25 cellular contexts compared by ENCODE assay signal in the genomic region with DNA sequence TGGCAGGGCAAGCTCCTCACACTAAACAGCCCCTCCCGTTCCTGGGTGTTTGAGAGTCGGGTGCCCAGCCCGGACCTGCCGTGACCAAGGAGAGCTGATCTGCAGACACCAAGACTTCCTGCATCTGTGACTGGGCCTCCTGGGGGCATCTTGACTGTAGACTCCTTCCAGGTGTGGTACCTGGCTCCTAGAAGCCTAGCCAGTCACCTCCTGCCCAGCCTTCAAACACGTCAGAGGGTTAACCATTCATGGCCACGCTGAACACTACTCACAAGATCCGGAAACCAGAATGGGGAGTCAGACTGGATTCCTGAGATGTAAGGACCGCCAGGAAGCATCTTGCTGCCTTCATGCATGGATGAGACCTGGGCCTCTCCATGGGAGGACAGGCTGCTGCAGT. TPM values are rescaled to one million over a fixed set of nuclear protein-coding genes. Genes with fewer than 3 reads are reported as not detected.
DNase-seq lines count a peak whose midpoint lies in the region; ATAC-seq, FAIRE-seq and TF ChIP-seq lines count a peak whose summit lies in the region.
"Had no signal": no experiment of that assay in that cellular context is flagged by ENCODE, and none has a peak within 500 bp of the region (broad histone marks: within the 10 kb centered on the region; RNA-seq: fewer than 3 reads in every experiment).

No MANE protein-coding gene starts in this region.

- H3F3A ChIP-seq in PC-9 (ENCODE audit: insufficient read depth, low read depth) = peaks cover 73% of the 10 kb centered on the region

- no peak overlapping the region for H3K4me3 ChIP-seq in BLaER1 treated with 17β-estradiol and CSF1 and Interleukin-3, amounts not matched to agents 10 nM and 100 nM
- H3K4me3 ChIP-seq in PC-9 (peak overlapping the region; percentile 20; the same call in 1 of the 2 replicates), neutrophil (ENCODE audit: low read depth in 1 of 2, low read length in 1 of 2) (no peak overlapping the region)
- H3K4me3 ChIP-seq: coronary artery, MG63 had no signal

- H3K27ac ChIP-seq in BLaER1 treated with 17β-estradiol and CSF1 and Interleukin-3, amounts not matched to agents 10 nM and 100 nM = no peak overlapping the region
- H3K27ac ChIP-seq in PC-9 (peak overlapping the region; percentile 87), foreskin keratinocyte (no peak overlapping the region), neutrophil (peak overlapping the region; percentile 85)
- H3K27ac ChIP-seq: brain microvascular endothelial cell, coronary artery had no signal

- CTCF ChIA-PET in PC-9 (lab: Charles Lee) = interaction anchor here (0.5 to 0.6 kb wide), 2 partner anchors 184 to 194 kb away, joined by 3 to 9 read pairs; no protein-coding TSS in a partner anchor

- H3K4me2 ChIP-seq in BLaER1 treated with 17β-estradiol and CSF1 and Interleukin-3, amounts not matched to agents 10 nM and 100 nM = peak overlapping the region in 9 of 11 experiments; percentile 36 to 79 (median 61); a peak in 17 of 22 replicates
- peak overlapping the region; percentile 72 for H3K4me2 ChIP-seq in PC-9

- intact Hi-C loops in PC-9 (cut with micrococcal nuclease; ENCODE audit: unreplicated experiment) = loop anchor here (5.0 kb wide), 1 partner anchor 47 kb away; the partner anchor contains the start of gene CIZ1

- peak overlapping the region in 1 of 11 experiments; percentile 24; a peak in 2 of 22 replicates for H3K9ac ChIP-seq in BLaER1 treated with 17β-estradiol and CSF1 and Interleukin-3, amounts not matched to agents 10 nM and 100 nM

- no peak for FAIRE-seq in D721Med (lab: Jason Lieb, UNC)
- FAIRE-seq: small intestine had no signal

- POLR2A ChIA-PET in PC-9 (lab: Charles Lee; ENCODE audit: unreplicated experiment) = interaction anchor here (0.6 to 0.7 kb wide), 4 partner anchors 17 to 229 kb away, joined by 3 to 5 read pairs (median 3); partner anchors contain the start of genes CIZ1 and ST6GALNAC4

- peak; percentile 85 to 96 for DNase-seq in PC-9
- peak; percentile 52 to 78 for DNase-seq in foreskin keratinocyte
- no peak for DNase-seq in NCI-H2081 treated with DMSO at 0.1 percent for 48 hours (lab: John Stamatoyannopoulos, UW)
- no peak for DNase-seq in D721Med (ENCODE audit: insufficient read length, low spot score)
- no peak for DNase-seq in NOMO-1 (lab: John Stamatoyannopoulos, UW; ENCODE audit: unreplicated experiment in 2 of 2)
- DNase-seq: activated CD4-positive, alpha-beta memory T cell treated with anti-CD3 and anti-CD28 coated beads, Interleukin-2, amount 10 ng/mL, durations not matched to agents 7 days and 5 days; activated CD4-positive, CD25-positive, alpha-beta regulatory T cell; activated gamma-delta T cell treated with Interleukin-2 at 50 U/mL for 16 hours; brain microvascular endothelial cell; EL; head of caudate nucleus; MG63; NCI-H1436 treated with DMSO at 0.1 percent for 48 hours; NCI-H2171; small intestine; stimulated activated CD4-positive, alpha-beta T cell treated with anti-CD3 and anti-CD28 coated beads, Interleukin-2, amount 100 ng/mL, for 48 hours; stimulated activated naive CD4-positive, alpha-beta T cell had no signal

- H3K4me1 ChIP-seq in BLaER1 treated with 17β-estradiol and CSF1 and Interleukin-3, amounts not matched to agents 10 nM and 100 nM = peaks cover 7 to 28% (median 19%) of the 10 kb centered on the region in 10 experiments; a peak in 18 of 20 replicates
- peaks cover 74% of the 10 kb centered on the region for H3K4me1 ChIP-seq in PC-9 (replicated peaks; ENCODE audit: insufficient read depth)
- peaks cover 17% of the 10 kb centered on the region for H3K4me1 ChIP-seq in foreskin keratinocyte
- peaks cover 86 to 88% of the 10 kb centered on the region in 2 experiments for H3K4me1 ChIP-seq in neutrophil (ENCODE audit: control insufficient read depth in 1 of 2, insufficient read depth in 1 of 2, low read depth in 1 of 2, low read length in 1 of 2)
- H3K4me1 ChIP-seq: BE2C had no signal

- H3K27me3 ChIP-seq in BLaER1 treated with 17β-estradiol and CSF1 and Interleukin-3, amounts not matched to agents 10 nM and 100 nM = no peaks in the 10 kb centered on the region
- H3K27me3 ChIP-seq in PC-9 (ENCODE audit: insufficient read depth, low read depth) = no peaks in the 10 kb centered on the region
- H3K27me3 ChIP-seq in foreskin keratinocyte = no peaks in the 10 kb centered on the region
- H3K27me3 ChIP-seq in neutrophil = no peaks in the 10 kb centered on the region
- H3K27me3 ChIP-seq: BE2C, brain microvascular endothelial cell, MG63 had no signal

- no peaks in the 10 kb centered on the region for H3K36me3 ChIP-seq in BLaER1 treated with 17β-estradiol and CSF1 and Interleukin-3, amounts not matched to agents 10 nM and 100 nM
- H3K36me3 ChIP-seq in PC-9 (ENCODE audit: low read depth) (peaks cover 7% of the 10 kb centered on the region; the same call in 1 of the 2 replicates), neutrophil (no peaks in the 10 kb centered on the region)
- H3K36me3 ChIP-seq: BE2C, brain microvascular endothelial cell, MG63 had no signal

- H2AFZ ChIP-seq in PC-9 = no peak overlapping the region

- no TSS peak for BruUV-seq in PC-9 (replicated peaks; lab: Mats Ljungman, UMichigan)

- H4K20me1 ChIP-seq in BLaER1 treated with 17β-estradiol and CSF1 and Interleukin-3, amounts not matched to agents 10 nM and 100 nM = no peaks in the 10 kb centered on the region
- H4K20me1 ChIP-seq in PC-9 (ENCODE audit: insufficient read depth) = no peaks in the 10 kb centered on the region; the same call in 1 of the 2 replicates

- no peaks in the 10 kb centered on the region for H3K9me3 ChIP-seq in BLaER1 treated with 17β-estradiol and CSF1 and Interleukin-3, amounts not matched to agents 10 nM and 100 nM (replicated peaks in 1 of 11)
- H3K9me3 ChIP-seq in PC-9 (ENCODE audit: insufficient read depth, low read depth) (no peaks in the 10 kb centered on the region), neutrophil (no peaks in the 10 kb centered on the region)
- H3K9me3 ChIP-seq: BE2C, MG63 had no signal

- H3K79me2 ChIP-seq in PC-9 (ENCODE audit: low read depth) = peaks cover 37% of the 10 kb centered on the region

- ATAC-seq in foreskin keratinocyte (peak; percentile 74), GM19463 (IDR thresholded peaks at IDR 0.05; ENCODE audit: unreplicated experiment) (no peak)

- TF ChIP-seq CTCF in PC-9 (conservative IDR thresholded peaks at IDR 0.05) (no peak), foreskin keratinocyte (conservative IDR thresholded peaks at IDR 0.05) (no peak), neutrophil (IDR thresholded peaks at IDR 0.05) (no peak), D721Med (IDR thresholded peaks at IDR 0.05; ENCODE audit: insufficient read depth, missing control alignments) (no peak)

- no peaks in the 10 kb centered on the region for H3K9me2 ChIP-seq in PC-9 (ENCODE audit: insufficient read depth)

RNA-seq across cellular contexts. Expression of gene LCN2, which starts 3.7 kb away (rescaled TPM):
- total RNA-seq in PC-9 (2021) (430 and 537 TPM in 2 replicates), foreskin keratinocyte (0.63 and 2.6 TPM in 2 replicates)
- polyA plus RNA-seq in foreskin keratinocyte = 0.48 and 4.0 TPM in 2 replicates
- total RNA-seq: A673; activated CD4-positive, alpha-beta memory T cell treated with anti-CD3 and anti-CD28 coated beads, Interleukin-2, amount 10 ng/mL, durations not matched to agents 7 days and 5 days; H7; RPMI7951 had no signal

RNA-seq across cellular contexts. Expression of gene BBLN, which starts 14.5 kb away (rescaled TPM):
- 154 and 213 TPM in 2 replicates for total RNA-seq in PC-9 (2021)
- 37.4 and 55.6 TPM in 2 replicates for total RNA-seq in foreskin keratinocyte
- polyA plus RNA-seq in foreskin keratinocyte = 52.7 and 83.9 TPM in 2 replicates

RNA-seq across cellular contexts. Expression of gene PTGES2, which starts 18.0 kb away (rescaled TPM):
- 95.2 and 124 TPM in 2 replicates for total RNA-seq in PC-9 (2021)
- 67.6 and 75.4 TPM in 2 replicates for total RNA-seq in foreskin keratinocyte
- 85.0 and 86.8 TPM in 2 replicates for polyA plus RNA-seq in foreskin keratinocyte

RNA-seq across cellular contexts. Expression of gene CIZ1, which starts 45.8 kb away (rescaled TPM):
- total RNA-seq in PC-9 (2021) = 164 and 213 TPM in 2 replicates
- total RNA-seq in foreskin keratinocyte = 60.9 and 61.3 TPM in 2 replicates
- 68.8 and 69.5 TPM in 2 replicates for polyA plus RNA-seq in foreskin keratinocyte

RNA-seq across cellular contexts. Expression of gene DNM1, which starts 57.6 kb away (rescaled TPM):
- total RNA-seq in PC-9 (2021) (134 and 148 TPM in 2 replicates), foreskin keratinocyte (0.74 and 1.4 TPM in 2 replicates)
- polyA plus RNA-seq in foreskin keratinocyte = 0.68 and 1.3 TPM in 2 replicates

Comparison
In these comparisons a context has a peak if more than half of its experiments do, and no peak if none do; other contexts are left out.
1. H3K27ac ChIP-seq: peak in PC-9 (single experiment) and neutrophil (single experiment); none in BLaER1 treated with 17β-estradiol and CSF1 and Interleukin-3, amounts not matched to agents 10 nM and 100 nM (0 of 11) and foreskin keratinocyte (single experiment).
2. DNase-seq: peak in PC-9 (2 of 2) and foreskin keratinocyte (2 of 2); none in NCI-H2081 treated with DMSO at 0.1 percent for 48 hours (single experiment), D721Med (single experiment) and NOMO-1 (0 of 2).
3. RNA of gene LCN2, which starts 3.7 kb away (total RNA-seq): 430 to 537 TPM in PC-9; 0.63 to 2.6 TPM in foreskin keratinocyte; every median in the first group is over 100 times any median in the second.